ENCODE assay signal across 8 cellular contexts in genomic region chr2:156333951-156334495, GRCh38. TPM values are rescaled to one million over a fixed set of nuclear protein-coding genes. Genes with fewer than 3 reads are reported as not detected.
A peak's percentile ranks its signal among the peaks of the same experiment; 100 is the strongest.
DNase-seq lines count a peak whose midpoint lies in the region; TF ChIP-seq lines count a peak whose summit lies in the region.

No MANE protein-coding gene starts in this region.

- peak overlapping the region; percentile 98 to 99 for H3K27ac ChIP-seq in breast epithelium

- H3K36me3 ChIP-seq in breast epithelium: no peaks in the 10 kb centered on the region

- H3K4me1 ChIP-seq in breast epithelium: no peaks in the 10 kb centered on the region

- TF ChIP-seq POLR2A in breast epithelium (IDR thresholded peaks at IDR 0.05): no peak

- H3K4me3 ChIP-seq in breast epithelium: peak overlapping the region; percentile 81 to 88 (median 84)

- peak; percentile 67 for DNase-seq in EL
- DNase-seq in GM20000 (ENCODE audit: low spot score): peak; percentile 61
- DNase-seq in HS-27A (ENCODE audit: low read depth): peak; percentile 14
- DNase-seq in T-helper 1 cell: peak; percentile 62 to 90 (median 68)
- DNase-seq in breast epithelium (ENCODE audit: low spot score in 2 of 2): peak; percentile 35 to 61
- peak; percentile 50 for DNase-seq in iris pigment epithelial cell (ENCODE audit: low read depth)
- peak; percentile 54 for DNase-seq in stimulated activated CD4-positive, alpha-beta T cell treated with anti-CD3 and anti-CD28 coated beads, Interleukin-12 subunit alpha, Interleukin-12 subunit beta, amount 100 ng/mL, for 4 hours
- DNase-seq in HT-29 (ENCODE audit: low spot score): no peak

- no peaks in the 10 kb centered on the region for H3K27me3 ChIP-seq in breast epithelium

- intact Hi-C loops in breast epithelium (cut with DNase I; ENCODE audit: low total_unique reads): loop anchor here (5.0 kb wide), 1 partner anchor 68 kb away; no protein-coding TSS in a partner anchor

- no peaks in the 10 kb centered on the region for H3K9me3 ChIP-seq in breast epithelium

- TF ChIP-seq CTCF in GM20000 (IDR thresholded peaks at IDR 0.05; ENCODE audit: extremely low read depth, missing control alignments) (no peak), breast epithelium (IDR thresholded peaks at IDR 0.05) (peak in 2 of 3 donors; percentile 17 to 38)

RNA-seq across cellular contexts. Expression of gene NR4A2, which starts 1.5 kb away (rescaled TPM):
- total RNA-seq in breast epithelium: 10 to 100 TPM in 1 of 3 donors, 1 to 10 TPM in 2; 3.8 to 29.4 (median 7.9) TPM
- total RNA-seq in HT-29 (2014; rRNA removed; shearing (Covaris generic)): 4.1 and 5.2 TPM in 2 replicates
